21 cellular contexts compared by ENCODE assay signal in genomic region chr17:45380046-45380765, GRCh38. TPM values are rescaled to one million over a fixed set of nuclear protein-coding genes. Genes with fewer than 3 reads are reported as not detected.
A peak's percentile ranks its signal among the peaks of the same experiment; 100 is the strongest.
DNase-seq lines count a peak whose midpoint lies in the region; ATAC-seq and TF ChIP-seq lines count a peak whose summit lies in the region.
"Had no signal": no experiment of that assay in that cellular context is flagged by ENCODE, and none has a peak within 500 bp of the region (broad histone marks: within the 10 kb centered on the region; RNA-seq: fewer than 3 reads in every experiment).

No MANE protein-coding gene starts in this region.

- H3K27ac ChIP-seq in RWPE1: peak overlapping the region; percentile 62; the same call in 1 of the 2 replicates
- H3K27ac ChIP-seq: HL-60, KMS-11, Peyer's patch had no signal

- TF ChIP-seq CTCF in RWPE1 (conservative IDR thresholded peaks at IDR 0.05; ENCODE audit: low read depth) (no peak), chondrocyte (IDR thresholded peaks at IDR 0.05) (no peak)

- peak overlapping the region; percentile 10 for H3K4me3 Mint-ChIP-seq in stimulated activated memory B cell treated with anti-CD40 and anti-IgM and Interleukin-4, amounts not matched to agents 10 μg/mL and 1 μg/mL and 100 μg/mL, for 72 hours
- H3K4me3 Mint-ChIP-seq in chondrocyte (ENCODE audit: unreplicated experiment): no peak overlapping the region
- H3K4me3 Mint-ChIP-seq: CD4-positive, CD25-positive, alpha-beta regulatory T cell; GM23338 had no signal

- peak; percentile 38 for ATAC-seq in Right ventricle myocardium inferior
- no peak for ATAC-seq in left cardiac atrium
- ATAC-seq in left ventricle myocardium superior: peak; percentile 71
- peak; percentile 87 for ATAC-seq in stimulated activated memory B cell treated with anti-CD40 and anti-IgM and Interleukin-4, amounts not matched to agents 10 μg/mL and 1 μg/mL and 100 μg/mL, for 72 hours
- ATAC-seq: GM23338 had no signal

- intact Hi-C loops in Right ventricle myocardium inferior (cut with DNase I): no loop called here
- intact Hi-C loops in left cardiac atrium (cut with DNase I): loop anchor here (2.0 to 10.0 kb wide), 4 partner anchors 65 to 135 kb away; partner anchors contain the start of gene MAP3K14 (in 1 of the 2)
- intact Hi-C loops in left ventricle myocardium superior (cut with micrococcal nuclease): loop anchor here (10.0 kb wide), 1 partner anchor 165 kb away; no protein-coding TSS in a partner anchor

- no peaks in the 10 kb centered on the region for H3K9me3 Mint-ChIP-seq in stimulated activated memory B cell treated with anti-CD40 and anti-IgM and Interleukin-4, amounts not matched to agents 10 μg/mL and 1 μg/mL and 100 μg/mL, for 72 hours
- no peaks in the 10 kb centered on the region for H3K9me3 Mint-ChIP-seq in chondrocyte (ENCODE audit: low read depth)
- H3K9me3 Mint-ChIP-seq: GM23338 had no signal

- peak overlapping the region; percentile 77 for H3K27ac Mint-ChIP-seq in stimulated activated memory B cell treated with anti-CD40 and anti-IgM and Interleukin-4, amounts not matched to agents 10 μg/mL and 1 μg/mL and 100 μg/mL, for 72 hours
- no peak overlapping the region for H3K27ac Mint-ChIP-seq in chondrocyte (ENCODE audit: unreplicated experiment)
- H3K27ac Mint-ChIP-seq: GM23338 had no signal

- peaks cover 70% of the 10 kb centered on the region for H3K4me1 Mint-ChIP-seq in stimulated activated memory B cell treated with anti-CD40 and anti-IgM and Interleukin-4, amounts not matched to agents 10 μg/mL and 1 μg/mL and 100 μg/mL, for 72 hours
- H3K4me1 Mint-ChIP-seq in chondrocyte (ENCODE audit: low read depth): peaks cover 10% of the 10 kb centered on the region
- H3K4me1 Mint-ChIP-seq: CD4-positive, CD25-positive, alpha-beta regulatory T cell had no signal

- H3K27me3 Mint-ChIP-seq in stimulated activated memory B cell treated with anti-CD40 and anti-IgM and Interleukin-4, amounts not matched to agents 10 μg/mL and 1 μg/mL and 100 μg/mL, for 72 hours: no peaks in the 10 kb centered on the region
- H3K27me3 Mint-ChIP-seq in chondrocyte (ENCODE audit: low read depth): no peaks in the 10 kb centered on the region

- peak; percentile 53 for DNase-seq in Right ventricle myocardium inferior (ENCODE audit: missing footprints)
- DNase-seq in left cardiac atrium: no peak
- no peak for DNase-seq in RWPE1 (ENCODE audit: low spot score)
- DNase-seq in left ventricle myocardium superior: no peak
- DNase-seq in chondrocyte (ENCODE audit: low spot score): no peak
- no peak for DNase-seq in HK-2 (ENCODE audit: unreplicated experiment)
- no peak for DNase-seq in DMS79 treated with DMSO at 0.1 percent for 48 hours (lab: John Stamatoyannopoulos, UW)
- DNase-seq: Calu3; CD4-positive, CD25-positive, alpha-beta regulatory T cell; DMS79; GDM1; NCI-H1105; NCI-H187; NCI-H446 treated with DMSO at 0.1 percent for 48 hours; NCI-H748 treated with DMSO at 0.1 percent for 48 hours; SIG-M5 had no signal

- POLR2A ChIA-PET in RWPE1 (lab: Yijun Ruan, JAX; ENCODE audit: low non-redundant PET): interaction anchor here (0.6 kb wide), 1 partner anchor 8 kb away, joined by 3 read pairs; no protein-coding TSS in a partner anchor

- CTCF ChIA-PET in RWPE1 (lab: Yijun Ruan, JAX): interaction anchor here (2.9 kb wide), 1 partner anchor 103 kb away, joined by 10 read pairs; no protein-coding TSS in a partner anchor

- H3K36me3 Mint-ChIP-seq in stimulated activated memory B cell treated with anti-CD40 and anti-IgM and Interleukin-4, amounts not matched to agents 10 μg/mL and 1 μg/mL and 100 μg/mL, for 72 hours: no peaks in the 10 kb centered on the region
- H3K36me3 Mint-ChIP-seq in chondrocyte (ENCODE audit: low read depth): no peaks in the 10 kb centered on the region
- H3K36me3 Mint-ChIP-seq: CD4-positive, CD25-positive, alpha-beta regulatory T cell had no signal

RNA-seq across cellular contexts. Expression of gene ARHGAP27, which starts 52.5 kb away (rescaled TPM):
- total RNA-seq in Right ventricle myocardium inferior (34.4 TPM), left cardiac atrium (10 to 100 TPM; 27.3 to 32.6 TPM), left ventricle myocardium superior (37.3 TPM), chondrocyte (1.5 to 2.7 TPM (median 2.0 TPM) in 3 replicates)

Comparison
In these comparisons a context has a peak if more than half of its experiments do, and no peak if none do; other contexts are left out.
1. ATAC-seq: peak in Right ventricle myocardium inferior (single experiment), left ventricle myocardium superior (single experiment) and stimulated activated memory B cell treated with anti-CD40 and anti-IgM and Interleukin-4, amounts not matched to agents 10 μg/mL and 1 μg/mL and 100 μg/mL, for 72 hours (single experiment); none in left cardiac atrium (0 of 2).